Comparison of ENCODE assay signal across 17 cellular contexts in genomic region chr2:143121079-143121478, GRCh38. TPM values are rescaled to one million over a fixed set of nuclear protein-coding genes. Genes with fewer than 3 reads are reported as not detected.
DNase-seq lines count a peak whose midpoint lies in the region; ATAC-seq lines count a peak whose summit lies in the region.
"Had no signal": no experiment of that assay in that cellular context is flagged by ENCODE, and none has a peak within 500 bp of the region (broad histone marks: within the 10 kb centered on the region; RNA-seq: fewer than 3 reads in every experiment).

No MANE protein-coding gene starts in this region.

- POLR2A ChIA-PET in activated CD4-positive, alpha-beta T cell treated with anti-CD3 and anti-CD28 coated beads for 36 hours (lab: Charles Lee): no interaction called here

- H3K36me3 Mint-ChIP-seq in activated CD4-positive, alpha-beta T cell treated with anti-CD3 and anti-CD28 coated beads for 36 hours (ENCODE audit: low read depth): no peaks in the 10 kb centered on the region
- H3K36me3 Mint-ChIP-seq in activated naive CD8-positive, alpha-beta T cell treated with anti-CD3 and anti-CD28 coated beads for 36 hours: peaks cover 15% of the 10 kb centered on the region

- ATAC-seq in activated CD4-positive, alpha-beta T cell treated with anti-CD3 and anti-CD28 coated beads for 36 hours: no peak
- ATAC-seq in GM19351 (IDR thresholded peaks at IDR 0.05; ENCODE audit: unreplicated experiment): peak; percentile 85
- peak; percentile 78 for ATAC-seq in HG03066 (IDR thresholded peaks at IDR 0.05; ENCODE audit: low read depth, unreplicated experiment)
- no peak for ATAC-seq in GM21825 (IDR thresholded peaks at IDR 0.05; ENCODE audit: unreplicated experiment)
- ATAC-seq: upper lobe of right lung had no signal

- intact Hi-C loops in activated CD4-positive, alpha-beta T cell treated with anti-CD3 and anti-CD28 coated beads for 36 hours (cut with DNase I, micrococcal nuclease): loop anchor here in 1 of 2 experiments (10.0 kb wide), 1 partner anchor 1394 kb away; no protein-coding TSS in a partner anchor

- CTCF ChIA-PET in activated CD4-positive, alpha-beta T cell treated with anti-CD3 and anti-CD28 coated beads for 36 hours (lab: Charles Lee): interaction anchor here (1.1 to 6.7 kb wide), 7 partner anchors 10 to 163 kb away, joined by 3 to 49 read pairs (median 4); no protein-coding TSS in a partner anchor

- peak overlapping the region; percentile 35 for H3K4me3 Mint-ChIP-seq in activated CD4-positive, alpha-beta T cell treated with anti-CD3 and anti-CD28 coated beads for 36 hours
- peak overlapping the region; percentile 33 for H3K4me3 Mint-ChIP-seq in activated naive CD8-positive, alpha-beta T cell treated with anti-CD3 and anti-CD28 coated beads for 36 hours
- H3K4me3 Mint-ChIP-seq: central memory CD8-positive, alpha-beta T cell had no signal

- no peaks in the 10 kb centered on the region for H3K27me3 Mint-ChIP-seq in activated CD4-positive, alpha-beta T cell treated with anti-CD3 and anti-CD28 coated beads for 36 hours
- H3K27me3 Mint-ChIP-seq in activated naive CD8-positive, alpha-beta T cell treated with anti-CD3 and anti-CD28 coated beads for 36 hours: no peaks in the 10 kb centered on the region

- H3K9me3 Mint-ChIP-seq in activated CD4-positive, alpha-beta T cell treated with anti-CD3 and anti-CD28 coated beads for 36 hours (ENCODE audit: low read depth): peaks cover 2% of the 10 kb centered on the region
- peaks cover 16% of the 10 kb centered on the region for H3K9me3 Mint-ChIP-seq in activated naive CD8-positive, alpha-beta T cell treated with anti-CD3 and anti-CD28 coated beads for 36 hours
- H3K9me3 Mint-ChIP-seq: central memory CD8-positive, alpha-beta T cell had no signal

- H3K27ac Mint-ChIP-seq in activated CD4-positive, alpha-beta T cell treated with anti-CD3 and anti-CD28 coated beads for 36 hours: no peak overlapping the region
- H3K27ac Mint-ChIP-seq in activated naive CD8-positive, alpha-beta T cell treated with anti-CD3 and anti-CD28 coated beads for 36 hours: no peak overlapping the region

- no peak for DNase-seq in activated CD4-positive, alpha-beta T cell treated with anti-CD3 and anti-CD28 coated beads for 36 hours
- DNase-seq in activated CD4-positive, alpha-beta T cell treated with anti-CD3 and anti-CD28 coated beads, Interleukin-2, amount 50 U/mL, for 1 hour: no peak
- no peak for DNase-seq in activated naive CD8-positive, alpha-beta T cell treated with anti-CD3 and anti-CD28 coated beads for 36 hours
- DNase-seq in GM19240 (ENCODE audit: insufficient read length, low spot score) (no peak), GM03348 (ENCODE audit: low spot score) (no peak)
- DNase-seq: activated naive CD4-positive, alpha-beta T cell treated with anti-CD3 and anti-CD28 coated beads, Interleukin-2, amount 50 U/mL, for 16 hours; Calu3; kidney glomerular epithelial cell; NCI-H1105 treated with DMSO at 0.1 percent for 48 hours; NCI-H446 treated with DMSO at 0.1 percent for 48 hours; stimulated activated CD8-positive, alpha-beta memory T cell treated with anti-CD3 and anti-CD28 coated beads, Interleukin-4, amount 100 ng/mL, for 48 hours; upper lobe of right lung had no signal

- H3K4me1 Mint-ChIP-seq in activated CD4-positive, alpha-beta T cell treated with anti-CD3 and anti-CD28 coated beads for 36 hours: peaks cover 42% of the 10 kb centered on the region
- peaks cover 40% of the 10 kb centered on the region for H3K4me1 Mint-ChIP-seq in activated naive CD8-positive, alpha-beta T cell treated with anti-CD3 and anti-CD28 coated beads for 36 hours

RNA-seq across cellular contexts. Expression of gene ARHGAP15, which starts 8.1 kb away (rescaled TPM):
- total RNA-seq in activated CD4-positive, alpha-beta T cell treated with anti-CD3 and anti-CD28 coated beads for 36 hours: 10 to 100 TPM; 62.6 to 64.3 TPM
- 10 to 100 TPM; 45.2 to 47.0 TPM for total RNA-seq in activated naive CD8-positive, alpha-beta T cell treated with anti-CD3 and anti-CD28 coated beads for 36 hours
- total RNA-seq: A172, Calu3 had no signal

Comparison
In these comparisons a context has a peak if more than half of its experiments do, and no peak if none do; other contexts are left out.
1. ATAC-seq: peak in GM19351 (single experiment) and HG03066 (single experiment); none in activated CD4-positive, alpha-beta T cell treated with anti-CD3 and anti-CD28 coated beads for 36 hours (single experiment) and GM21825 (single experiment).